In genomic region chr22:23036684-23037428, GRCh38 we compare ENCODE assay signal across 9 cellular contexts. TPM values are rescaled to one million over a fixed set of nuclear protein-coding genes. Genes with fewer than 3 reads are reported as not detected.
DNase-seq lines count a peak whose midpoint lies in the region; ATAC-seq and TF ChIP-seq lines count a peak whose summit lies in the region.
"Had no signal": no experiment of that assay in that cellular context is flagged by ENCODE, and none has a peak within 500 bp of the region (broad histone marks: within the 10 kb centered on the region; RNA-seq: fewer than 3 reads in every experiment).

No MANE protein-coding gene starts in this region.

- TF ChIP-seq CTCF in natural killer cell (IDR thresholded peaks at IDR 0.05): no peak
- no peak for TF ChIP-seq CTCF in GM10248 (IDR thresholded peaks at IDR 0.05; ENCODE audit: control extremely low read depth, extremely low read depth, low read depth, missing control alignments)

- intact Hi-C loops in natural killer cell (cut with micrococcal nuclease): no loop called here
- intact Hi-C loops in posterior cingulate gyrus (cut with DNase I): no loop called here

- POLR2A ChIA-PET in GM10248 (lab: Yijun Ruan, JAX): no interaction called here

- no peak overlapping the region for H3K4me3 Mint-ChIP-seq in natural killer cell
- H3K4me3 Mint-ChIP-seq: effector memory CD8-positive, alpha-beta T cell had no signal

- no peaks in the 10 kb centered on the region for H3K9me3 Mint-ChIP-seq in natural killer cell
- H3K9me3 Mint-ChIP-seq: effector memory CD8-positive, alpha-beta T cell had no signal

- H3K27me3 Mint-ChIP-seq in natural killer cell (ENCODE audit: low read depth in 2 of 2): peaks cover 14 to 15% of the 10 kb centered on the region in 2 donors

- CTCF ChIA-PET in GM10248 (lab: Yijun Ruan, JAX): interaction anchor here (0.9 to 1.9 kb wide), 5 partner anchors 12 to 339 kb away, joined by 3 to 9 read pairs (median 3); no protein-coding TSS in a partner anchor

- no peak for ATAC-seq in natural killer cell
- ATAC-seq: effector memory CD8-positive, alpha-beta T cell had no signal

- H3K4me1 Mint-ChIP-seq in natural killer cell: no peaks in the 10 kb centered on the region

- no peak overlapping the region for H3K27ac Mint-ChIP-seq in natural killer cell

- DNase-seq in AG20443 (ENCODE audit: low spot score) (peak; percentile 72), GM04504 (ENCODE audit: low read depth) (peak; percentile 74), RKO (ENCODE audit: low spot score) (peak; percentile 74), islet precursor cell (peak; percentile 71), natural killer cell (no peak), amniotic stem cell (lab: John Stamatoyannopoulos, UW) (no peak), posterior cingulate gyrus (no peak), GM10248 (ENCODE audit: extremely low spot score) (no peak)
- DNase-seq: effector memory CD8-positive, alpha-beta T cell had no signal

- H3K36me3 Mint-ChIP-seq in natural killer cell: no peaks in the 10 kb centered on the region

RNA-seq across cellular contexts. Expression of gene GNAZ, which starts 33.5 kb away (rescaled TPM):
- total RNA-seq in natural killer cell: 1 to 10 TPM; 4.5 to 7.5 (median 5.6) TPM

Comparison
In these comparisons a context has a peak if more than half of its experiments do, and no peak if none do; other contexts are left out.
1. DNase-seq: peak in AG20443 (single experiment), GM04504 (single experiment), RKO (single experiment) and islet precursor cell (single experiment); none in natural killer cell (single experiment), amniotic stem cell (single experiment), posterior cingulate gyrus (0 of 10) and GM10248 (single experiment).